In the genomic region with DNA sequence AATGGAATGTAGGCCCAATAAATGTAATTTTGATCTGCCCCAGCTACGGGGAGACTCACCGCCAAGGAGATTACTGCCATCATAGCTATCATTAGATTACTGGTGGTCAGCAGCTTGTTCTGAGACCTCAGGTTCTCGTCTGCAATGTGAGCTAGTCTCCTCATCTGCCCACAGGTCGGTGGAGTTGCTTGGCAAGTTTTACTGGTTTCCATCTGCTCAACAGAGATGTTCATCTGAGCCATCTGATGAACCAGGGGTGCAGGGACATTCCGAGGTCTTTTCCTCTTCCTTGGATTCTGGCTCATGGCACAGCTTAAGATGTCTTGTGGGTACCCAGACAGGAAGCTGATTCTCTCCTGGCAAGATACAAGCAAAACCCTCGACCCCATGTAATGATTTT, we compare ENCODE assay signal across 4 cellular contexts. TPM values are rescaled to one million over a fixed set of nuclear protein-coding genes. Genes with fewer than 3 reads are reported as not detected.
"Had no signal": no experiment of that assay in that cellular context is flagged by ENCODE, and none has a peak within 500 bp of the region (broad histone marks: within the 10 kb centered on the region; RNA-seq: fewer than 3 reads in every experiment).

No MANE protein-coding gene starts in this region.

RNA-seq across cellular contexts. Expression of a gene that starts 15.2 kb away (rescaled TPM):
- total RNA-seq: IMR-90, M059J, SK-MEL-5, T-helper 17 cell had no signal
- polyA plus RNA-seq: IMR-90 had no signal
